1 cellular context compared by ENCODE assay signal in the genomic region with DNA sequence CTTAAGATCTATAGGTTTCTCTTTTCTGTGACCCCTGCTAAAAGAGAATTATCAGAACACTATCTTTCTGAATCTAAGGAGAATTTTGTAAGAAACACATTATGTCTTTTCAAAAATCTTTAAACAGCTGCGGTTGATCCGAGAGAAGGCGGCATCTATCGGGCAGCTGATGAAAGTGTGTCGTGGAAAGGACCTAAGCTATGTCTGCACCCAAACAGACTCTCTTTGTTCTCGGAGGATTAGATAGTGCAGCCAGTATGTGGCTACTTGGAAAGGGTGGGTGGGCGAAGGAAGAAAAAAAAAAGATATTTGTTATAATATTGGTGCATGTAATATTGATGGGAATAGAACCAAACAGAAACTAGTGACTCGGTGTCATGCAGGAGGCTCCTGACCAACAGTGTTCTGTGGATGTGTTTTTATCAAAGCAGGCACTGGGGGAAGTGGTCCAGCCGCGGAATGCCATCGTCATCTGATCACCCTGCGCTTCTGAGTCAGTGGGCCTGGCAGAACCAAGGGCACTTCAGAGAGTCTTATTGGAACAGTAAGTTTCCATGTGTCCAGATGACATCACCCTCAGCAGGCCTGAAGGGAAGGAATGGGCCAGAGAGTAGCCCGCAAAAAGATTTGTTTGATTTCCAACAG.
TF ChIP-seq lines count a peak whose summit lies in the region.

No MANE protein-coding gene starts in this region.

TF ChIP-seq in GM23338, 12 proteins besides CTCF, POLR2A, EP300 and RAD21 (continued from another document):
- TF ChIP-seq, protein P1, sequence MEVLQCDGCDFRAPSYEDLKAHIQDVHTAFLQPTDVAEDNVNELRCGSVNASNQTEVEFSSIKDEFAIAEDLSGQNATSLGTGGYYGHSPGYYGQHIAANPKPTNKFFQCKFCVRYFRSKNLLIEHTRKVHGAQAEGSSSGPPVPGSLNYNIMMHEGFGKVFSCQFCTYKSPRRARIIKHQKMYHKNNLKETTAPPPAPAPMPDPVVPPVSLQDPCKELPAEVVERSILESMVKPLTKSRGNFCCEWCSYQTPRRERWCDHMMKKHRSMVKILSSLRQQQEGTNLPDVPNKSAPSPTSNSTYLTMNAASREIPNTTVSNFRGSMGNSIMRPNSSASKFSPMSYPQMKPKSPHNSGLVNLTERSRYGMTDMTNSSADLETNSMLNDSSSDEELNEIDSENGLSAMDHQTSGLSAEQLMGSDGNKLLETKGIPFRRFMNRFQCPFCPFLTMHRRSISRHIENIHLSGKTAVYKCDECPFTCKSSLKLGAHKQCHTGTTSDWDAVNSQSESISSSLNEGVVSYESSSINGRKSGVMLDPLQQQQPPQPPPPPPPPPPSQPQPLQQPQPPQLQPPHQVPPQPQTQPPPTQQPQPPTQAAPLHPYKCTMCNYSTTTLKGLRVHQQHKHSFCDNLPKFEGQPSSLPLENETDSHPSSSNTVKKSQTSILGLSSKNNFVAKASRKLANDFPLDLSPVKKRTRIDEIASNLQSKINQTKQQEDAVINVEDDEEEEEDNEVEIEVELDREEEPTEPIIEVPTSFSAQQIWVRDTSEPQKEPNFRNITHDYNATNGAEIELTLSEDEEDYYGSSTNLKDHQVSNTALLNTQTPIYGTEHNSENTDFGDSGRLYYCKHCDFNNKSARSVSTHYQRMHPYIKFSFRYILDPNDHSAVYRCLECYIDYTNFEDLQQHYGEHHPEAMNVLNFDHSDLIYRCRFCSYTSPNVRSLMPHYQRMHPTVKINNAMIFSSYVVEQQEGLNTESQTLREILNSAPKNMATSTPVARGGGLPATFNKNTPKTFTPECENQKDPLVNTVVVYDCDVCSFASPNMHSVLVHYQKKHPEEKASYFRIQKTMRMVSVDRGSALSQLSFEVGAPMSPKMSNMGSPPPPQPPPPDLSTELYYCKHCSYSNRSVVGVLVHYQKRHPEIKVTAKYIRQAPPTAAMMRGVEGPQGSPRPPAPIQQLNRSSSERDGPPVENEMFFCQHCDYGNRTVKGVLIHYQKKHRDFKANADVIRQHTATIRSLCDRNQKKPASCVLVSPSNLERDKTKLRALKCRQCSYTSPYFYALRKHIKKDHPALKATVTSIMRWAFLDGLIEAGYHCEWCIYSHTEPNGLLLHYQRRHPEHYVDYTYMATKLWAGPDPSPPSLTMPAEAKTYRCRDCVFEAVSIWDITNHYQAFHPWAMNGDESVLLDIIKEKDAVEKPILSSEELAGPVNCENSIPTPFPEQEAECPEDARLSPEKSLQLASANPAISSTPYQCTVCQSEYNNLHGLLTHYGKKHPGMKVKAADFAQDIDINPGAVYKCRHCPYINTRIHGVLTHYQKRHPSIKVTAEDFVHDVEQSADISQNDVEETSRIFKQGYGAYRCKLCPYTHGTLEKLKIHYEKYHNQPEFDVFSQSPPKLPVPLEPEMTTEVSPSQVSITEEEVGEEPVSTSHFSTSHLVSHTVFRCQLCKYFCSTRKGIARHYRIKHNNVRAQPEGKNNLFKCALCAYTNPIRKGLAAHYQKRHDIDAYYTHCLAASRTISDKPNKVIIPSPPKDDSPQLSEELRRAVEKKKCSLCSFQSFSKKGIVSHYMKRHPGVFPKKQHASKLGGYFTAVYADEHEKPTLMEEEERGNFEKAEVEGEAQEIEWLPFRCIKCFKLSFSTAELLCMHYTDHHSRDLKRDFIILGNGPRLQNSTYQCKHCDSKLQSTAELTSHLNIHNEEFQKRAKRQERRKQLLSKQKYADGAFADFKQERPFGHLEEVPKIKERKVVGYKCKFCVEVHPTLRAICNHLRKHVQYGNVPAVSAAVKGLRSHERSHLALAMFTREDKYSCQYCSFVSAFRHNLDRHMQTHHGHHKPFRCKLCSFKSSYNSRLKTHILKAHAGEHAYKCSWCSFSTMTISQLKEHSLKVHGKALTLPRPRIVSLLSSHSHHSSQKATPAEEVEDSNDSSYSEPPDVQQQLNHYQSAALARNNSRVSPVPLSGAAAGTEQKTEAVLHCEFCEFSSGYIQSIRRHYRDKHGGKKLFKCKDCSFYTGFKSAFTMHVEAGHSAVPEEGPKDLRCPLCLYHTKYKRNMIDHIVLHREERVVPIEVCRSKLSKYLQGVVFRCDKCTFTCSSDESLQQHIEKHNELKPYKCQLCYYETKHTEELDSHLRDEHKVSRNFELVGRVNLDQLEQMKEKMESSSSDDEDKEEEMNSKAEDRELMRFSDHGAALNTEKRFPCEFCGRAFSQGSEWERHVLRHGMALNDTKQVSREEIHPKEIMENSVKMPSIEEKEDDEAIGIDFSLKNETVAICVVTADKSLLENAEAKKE (CRISPR knock-in tag; IDR thresholded peaks at IDR 0.05) = no peak
TF ChIP-seq in GM23338: peak in this region for 0.
